ENCODE assay signal across 15 cellular contexts in the genomic region with DNA sequence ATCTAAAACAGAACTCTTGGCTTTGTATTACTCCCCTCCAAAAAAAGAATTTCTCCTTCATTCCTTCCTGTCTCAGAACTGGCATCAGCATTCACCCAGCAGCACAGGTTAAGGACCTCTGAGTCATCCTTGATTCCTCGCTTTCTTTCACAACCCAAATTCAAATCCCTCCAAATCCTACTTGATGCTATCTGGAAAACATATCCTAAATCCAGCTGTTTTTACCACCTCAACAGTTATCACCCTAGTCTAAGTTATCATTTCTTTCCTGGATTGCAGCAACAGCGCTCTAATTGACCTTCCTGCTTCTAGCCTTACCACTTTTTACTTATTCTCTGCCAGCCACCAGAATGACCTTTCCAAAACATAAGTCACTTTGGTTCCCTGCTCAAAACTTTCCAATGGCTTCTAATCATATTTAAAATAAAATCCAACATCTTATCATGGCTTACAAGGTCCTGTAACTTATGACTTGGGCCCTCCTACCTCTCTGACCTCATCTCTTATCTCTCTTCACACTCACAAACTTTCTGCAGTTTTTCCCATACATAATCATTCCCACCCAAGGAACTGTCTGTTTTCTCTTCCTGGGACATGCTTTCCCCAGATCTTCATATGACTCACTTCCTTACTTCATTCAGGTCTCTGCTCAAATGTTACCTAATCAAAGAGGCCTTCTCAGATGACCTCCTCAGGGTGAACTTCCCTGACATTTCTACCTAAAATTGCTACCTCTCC.
DNase-seq lines count a peak whose midpoint lies in the region; ATAC-seq and TF ChIP-seq lines count a peak whose summit lies in the region.
"Had no signal": no experiment of that assay in that cellular context is flagged by ENCODE, and none has a peak within 500 bp of the region (broad histone marks: within the 10 kb centered on the region; RNA-seq: fewer than 3 reads in every experiment).

No MANE protein-coding gene starts in this region.

- intact Hi-C loops in naive thymus-derived CD4-positive, alpha-beta T cell (cut with micrococcal nuclease): no loop called here

- ATAC-seq in naive thymus-derived CD4-positive, alpha-beta T cell: no peak

- H4K20me1 ChIP-seq in neural progenitor cell (ENCODE audit: low read depth): no peaks in the 10 kb centered on the region

- no peaks in the 10 kb centered on the region for H3K27me3 ChIP-seq in neural progenitor cell
- H3K27me3 ChIP-seq in naive thymus-derived CD4-positive, alpha-beta T cell (ENCODE audit: control insufficient read depth in 2 of 2, insufficient read depth in 2 of 2, low read length in 2 of 2): no peaks in the 10 kb centered on the region

- H3K4me3 ChIP-seq in mesodermal cell (ENCODE audit: extremely low read depth, insufficient read depth, low read length, poor library complexity, severe bottlenecking) (no peak overlapping the region), neural progenitor cell (no peak overlapping the region)
- no peak overlapping the region for H3K4me3 ChIP-seq in naive thymus-derived CD4-positive, alpha-beta T cell (ENCODE audit: low read length)

- H3K4me2 ChIP-seq in neural progenitor cell: no peak overlapping the region

- peak; percentile 73 for DNase-seq in ELR (ENCODE audit: low read depth)
- peak; percentile 88 for DNase-seq in OCI-M1 (lab: John Stamatoyannopoulos, UW)
- peak; percentile 20 for DNase-seq in dermis blood vessel endothelial cell
- DNase-seq in neural progenitor cell (ENCODE audit: low spot score): no peak
- no peak for DNase-seq in naive thymus-derived CD4-positive, alpha-beta T cell
- no peak for DNase-seq in NCI-H510A (lab: John Stamatoyannopoulos, UW)
- DNase-seq in NCI-H82 treated with DMSO at 0.1 percent for 48 hours (lab: John Stamatoyannopoulos, UW; ENCODE audit: unreplicated experiment): no peak
- DNase-seq: activated CD4-positive, alpha-beta T cell treated with anti-CD3 and anti-CD28 coated beads, Interleukin-2, amount 50 U/mL, for 4 hours; activated naive CD4-positive, alpha-beta T cell treated with anti-CD3 and anti-CD28 coated beads, Interleukin-2, amount 10 ng/mL, durations not matched to agents 7 days and 5 days; DMS79; effector memory CD4-positive, alpha-beta T cell; NCI-H1105; NCI-H69; stimulated activated CD4-positive, alpha-beta T cell treated with anti-CD3 and anti-CD28 coated beads, Interleukin-15, amount 100 ng/mL, for 24 hours had no signal

- H3K27ac ChIP-seq in mesodermal cell (ENCODE audit: low read depth, low read length, severe bottlenecking) (peak overlapping the region; percentile 75), neural progenitor cell (no peak overlapping the region)
- no peak overlapping the region for H3K27ac ChIP-seq in naive thymus-derived CD4-positive, alpha-beta T cell (ENCODE audit: low read depth, low read length)

- POLR2A ChIA-PET in naive thymus-derived CD4-positive, alpha-beta T cell (lab: Charles Lee): no interaction called here

- H3K9me3 ChIP-seq in mesodermal cell (ENCODE audit: control insufficient read depth, low read length) (peaks cover 8% of the 10 kb centered on the region), neural progenitor cell (ENCODE audit: low read depth) (no peaks in the 10 kb centered on the region)
- no peaks in the 10 kb centered on the region for H3K9me3 ChIP-seq in naive thymus-derived CD4-positive, alpha-beta T cell (ENCODE audit: control insufficient read depth in 2 of 3, low read length in 3 of 3)

- no peak overlapping the region for H3K27ac Mint-ChIP-seq in neural progenitor cell
- no peak overlapping the region for H3K27ac Mint-ChIP-seq in naive thymus-derived CD4-positive, alpha-beta T cell
- H3K27ac Mint-ChIP-seq: activated naive CD4-positive, alpha-beta T cell treated with anti-CD3 and anti-CD28 coated beads, Interleukin-2, amount 10 ng/mL, durations not matched to agents 7 days and 5 days had no signal

- CTCF ChIA-PET in naive thymus-derived CD4-positive, alpha-beta T cell (lab: Charles Lee): no interaction called here

- H3K27me3 Mint-ChIP-seq in neural progenitor cell (ENCODE audit: insufficient read depth, low read depth): no peaks in the 10 kb centered on the region
- H3K27me3 Mint-ChIP-seq in naive thymus-derived CD4-positive, alpha-beta T cell: peaks cover 18 to 33% (median 30%) of the 10 kb centered on the region in 5 donors
- H3K27me3 Mint-ChIP-seq: activated naive CD4-positive, alpha-beta T cell treated with anti-CD3 and anti-CD28 coated beads, Interleukin-2, amount 10 ng/mL, durations not matched to agents 7 days and 5 days had no signal

- WGBS in mesodermal cell (ENCODE audit: insufficient coverage in 2 of 2), 2 experiments: 92 to 93% methylated on average over 2 of the region's 2 CpGs

- peaks cover 12% of the 10 kb centered on the region for H3K4me1 ChIP-seq in mesodermal cell (ENCODE audit: control insufficient read depth, insufficient read depth, low read length, poor library complexity, severe bottlenecking)
- no peaks in the 10 kb centered on the region for H3K4me1 ChIP-seq in neural progenitor cell
- H3K4me1 ChIP-seq in naive thymus-derived CD4-positive, alpha-beta T cell (ENCODE audit: control insufficient read depth in 2 of 2, insufficient read depth in 2 of 2, low read length in 2 of 2): no peaks in the 10 kb centered on the region

- no peak for TF ChIP-seq CTCF in neural progenitor cell (IDR thresholded peaks at IDR 0.05)

- no peak overlapping the region for H3K9ac ChIP-seq in neural progenitor cell

- no peak overlapping the region for H3K4me3 Mint-ChIP-seq in neural progenitor cell
- no peak overlapping the region for H3K4me3 Mint-ChIP-seq in naive thymus-derived CD4-positive, alpha-beta T cell
- H3K4me3 Mint-ChIP-seq: activated naive CD4-positive, alpha-beta T cell treated with anti-CD3 and anti-CD28 coated beads, Interleukin-2, amount 10 ng/mL, durations not matched to agents 7 days and 5 days had no signal

- H2AFZ ChIP-seq in neural progenitor cell (replicated peaks): no peak overlapping the region

- H3K79me2 ChIP-seq in neural progenitor cell (ENCODE audit: low read depth): peaks cover 4% of the 10 kb centered on the region

- peaks cover 24% of the 10 kb centered on the region for H3K9me3 Mint-ChIP-seq in neural progenitor cell
- H3K9me3 Mint-ChIP-seq in naive thymus-derived CD4-positive, alpha-beta T cell: peaks cover 0 to 7% (median 4%) of the 10 kb centered on the region in 11 donors
- H3K9me3 Mint-ChIP-seq: activated naive CD4-positive, alpha-beta T cell treated with anti-CD3 and anti-CD28 coated beads, Interleukin-2, amount 10 ng/mL, durations not matched to agents 7 days and 5 days had no signal

- H3K36me3 ChIP-seq in mesodermal cell (ENCODE audit: control insufficient read depth, insufficient read depth, low read length) (no peaks in the 10 kb centered on the region), neural progenitor cell (no peaks in the 10 kb centered on the region)
- H3K36me3 ChIP-seq in naive thymus-derived CD4-positive, alpha-beta T cell (ENCODE audit: control insufficient read depth in 2 of 3, insufficient read depth in 3 of 3, low read length in 3 of 3): no peaks in the 10 kb centered on the region

- no peaks in the 10 kb centered on the region for H3F3A ChIP-seq in neural progenitor cell (ENCODE audit: low read depth)

- peaks cover 20% of the 10 kb centered on the region for H3K36me3 Mint-ChIP-seq in neural progenitor cell
- H3K36me3 Mint-ChIP-seq in naive thymus-derived CD4-positive, alpha-beta T cell: peaks cover 0 to 3% (median 0%) of the 10 kb centered on the region in 5 donors
- H3K36me3 Mint-ChIP-seq: activated naive CD4-positive, alpha-beta T cell treated with anti-CD3 and anti-CD28 coated beads, Interleukin-2, amount 10 ng/mL, durations not matched to agents 7 days and 5 days had no signal

- no peaks in the 10 kb centered on the region for H3K4me1 Mint-ChIP-seq in neural progenitor cell
- no peaks in the 10 kb centered on the region for H3K4me1 Mint-ChIP-seq in naive thymus-derived CD4-positive, alpha-beta T cell
- H3K4me1 Mint-ChIP-seq: activated naive CD4-positive, alpha-beta T cell treated with anti-CD3 and anti-CD28 coated beads, Interleukin-2, amount 10 ng/mL, durations not matched to agents 7 days and 5 days had no signal

Comparison
In these comparisons a context has a peak if more than half of its experiments do, and no peak if none do; other contexts are left out.
1. DNase-seq: peak in ELR (single experiment), OCI-M1 (single experiment) and dermis blood vessel endothelial cell (single experiment); none in neural progenitor cell (single experiment), naive thymus-derived CD4-positive, alpha-beta T cell (0 of 9), NCI-H510A (single experiment) and NCI-H82 treated with DMSO at 0.1 percent for 48 hours (single experiment).